Comparison of ENCODE assay signal across 9 cellular contexts in the genomic region with DNA sequence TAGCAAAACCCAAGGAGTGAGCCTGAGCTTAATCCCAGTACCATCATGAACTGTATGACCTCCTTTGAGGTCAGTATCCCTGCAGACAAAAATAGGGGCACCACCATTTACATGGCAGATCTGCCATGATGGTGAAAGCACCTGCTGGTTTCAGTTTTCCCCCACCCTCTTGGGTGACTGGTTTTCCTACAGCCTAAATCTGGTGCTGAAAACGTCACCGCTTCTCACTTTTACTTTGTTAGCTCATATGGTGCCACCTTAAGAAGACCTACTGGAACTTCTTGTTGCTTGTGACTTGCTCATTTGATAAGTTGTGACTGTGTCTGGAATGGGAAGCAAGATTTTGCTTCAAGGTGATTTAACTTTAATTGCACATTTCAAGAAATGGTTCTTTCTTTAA.
DNase-seq lines count a peak whose midpoint lies in the region; ATAC-seq and TF ChIP-seq lines count a peak whose summit lies in the region.
"Had no signal": no experiment of that assay in that cellular context is flagged by ENCODE, and none has a peak within 500 bp of the region (broad histone marks: within the 10 kb centered on the region; RNA-seq: fewer than 3 reads in every experiment).

No MANE protein-coding gene starts in this region.

- H3K27ac Mint-ChIP-seq in stimulated activated effector memory CD8-positive, alpha-beta T cell treated with anti-CD3 and anti-CD28 coated beads, Interleukin-12 subunit alpha, Interleukin-12 subunit beta, amount 100 ng/mL, for 72 hours: peak overlapping the region; percentile 73

- peak overlapping the region; percentile 73 for H3K4me3 Mint-ChIP-seq in stimulated activated effector memory CD8-positive, alpha-beta T cell treated with anti-CD3 and anti-CD28 coated beads, Interleukin-12 subunit alpha, Interleukin-12 subunit beta, amount 100 ng/mL, for 72 hours

- intact Hi-C loops in head of caudate nucleus (cut with DNase I): no loop called here

- peaks cover 65% of the 10 kb centered on the region for H3K4me1 Mint-ChIP-seq in stimulated activated effector memory CD8-positive, alpha-beta T cell treated with anti-CD3 and anti-CD28 coated beads, Interleukin-12 subunit alpha, Interleukin-12 subunit beta, amount 100 ng/mL, for 72 hours

- peak; percentile 37 for ATAC-seq in HG02938 (IDR thresholded peaks at IDR 0.05; ENCODE audit: unreplicated experiment)
- ATAC-seq in stimulated activated effector memory CD8-positive, alpha-beta T cell treated with anti-CD3 and anti-CD28 coated beads, Interleukin-12 subunit alpha, Interleukin-12 subunit beta, amount 100 ng/mL, for 72 hours: peak; percentile 76
- ATAC-seq: HCT116 had no signal

- H3K36me3 Mint-ChIP-seq in stimulated activated effector memory CD8-positive, alpha-beta T cell treated with anti-CD3 and anti-CD28 coated beads, Interleukin-12 subunit alpha, Interleukin-12 subunit beta, amount 100 ng/mL, for 72 hours: peaks cover 67% of the 10 kb centered on the region

- DNase-seq in NCI-H82 (lab: John Stamatoyannopoulos, UW) (peak; percentile 37), NCI-H82 treated with DMSO at 0.1 percent for 48 hours (lab: John Stamatoyannopoulos, UW; ENCODE audit: unreplicated experiment) (no peak), head of caudate nucleus (no peak), HuH-7.5 (ENCODE audit: low spot score) (no peak), HEK293T (ENCODE audit: extremely low spot score) (no peak)
- DNase-seq in activated CD4-positive, alpha-beta T cell treated with anti-CD3 and anti-CD28 coated beads, Interleukin-2, amount 50 U/mL, for 1 hour: peak; percentile 36
- peak in 1 of 2 donors; percentile 61 for DNase-seq in stimulated activated effector memory CD8-positive, alpha-beta T cell treated with anti-CD3 and anti-CD28 coated beads, Interleukin-12 subunit alpha, Interleukin-12 subunit beta, amount 100 ng/mL, for 72 hours (ENCODE audit: low spot score in 2 of 2)

- POLR2A ChIA-PET in HEK293T (lab: Yijun Ruan, JAX): no interaction called here

- CTCF ChIA-PET in HEK293T (lab: Yijun Ruan, JAX): interaction anchor here (0.6 to 0.8 kb wide), 2 partner anchors 253 to 267 kb away, joined by 3 to 5 read pairs; partner anchors contain the start of gene XXYLT1

- H3K9me3 Mint-ChIP-seq in stimulated activated effector memory CD8-positive, alpha-beta T cell treated with anti-CD3 and anti-CD28 coated beads, Interleukin-12 subunit alpha, Interleukin-12 subunit beta, amount 100 ng/mL, for 72 hours: no peaks in the 10 kb centered on the region

TF ChIP-seq in HEK293T, 16 proteins besides CTCF, POLR2A, EP300 and RAD21:
- TF ChIP-seq HDGF (IDR thresholded peaks at IDR 0.05; ENCODE audit: borderline replicate concordance): no peak
- TF ChIP-seq TARDBP (IDR thresholded peaks at IDR 0.05): no peak
- TF ChIP-seq FOXM1 (IDR thresholded peaks at IDR 0.05; ENCODE audit: borderline replicate concordance): no peak
- TF ChIP-seq ELF4 (IDR thresholded peaks at IDR 0.05): no peak
- no peak for TF ChIP-seq SP1 (IDR thresholded peaks at IDR 0.05)
- no peak for TF ChIP-seq ZNF384 (IDR thresholded peaks at IDR 0.05)
- TF ChIP-seq FOXK2 (IDR thresholded peaks at IDR 0.05): no peak
- no peak for TF ChIP-seq NFRKB (IDR thresholded peaks at IDR 0.05)
- no peak for TF ChIP-seq LEF1 (IDR thresholded peaks at IDR 0.05; ENCODE audit: borderline replicate concordance)
- no peak for TF ChIP-seq SUZ12 (IDR thresholded peaks at IDR 0.05)

Comparison
In these comparisons a context has a peak if more than half of its experiments do, and no peak if none do; other contexts are left out.
1. DNase-seq: peak in NCI-H82 (single experiment) and activated CD4-positive, alpha-beta T cell treated with anti-CD3 and anti-CD28 coated beads, Interleukin-2, amount 50 U/mL, for 1 hour (single experiment); none in NCI-H82 treated with DMSO at 0.1 percent for 48 hours (single experiment), head of caudate nucleus (0 of 42), HuH-7.5 (single experiment) and HEK293T (single experiment).